In the genomic region with DNA sequence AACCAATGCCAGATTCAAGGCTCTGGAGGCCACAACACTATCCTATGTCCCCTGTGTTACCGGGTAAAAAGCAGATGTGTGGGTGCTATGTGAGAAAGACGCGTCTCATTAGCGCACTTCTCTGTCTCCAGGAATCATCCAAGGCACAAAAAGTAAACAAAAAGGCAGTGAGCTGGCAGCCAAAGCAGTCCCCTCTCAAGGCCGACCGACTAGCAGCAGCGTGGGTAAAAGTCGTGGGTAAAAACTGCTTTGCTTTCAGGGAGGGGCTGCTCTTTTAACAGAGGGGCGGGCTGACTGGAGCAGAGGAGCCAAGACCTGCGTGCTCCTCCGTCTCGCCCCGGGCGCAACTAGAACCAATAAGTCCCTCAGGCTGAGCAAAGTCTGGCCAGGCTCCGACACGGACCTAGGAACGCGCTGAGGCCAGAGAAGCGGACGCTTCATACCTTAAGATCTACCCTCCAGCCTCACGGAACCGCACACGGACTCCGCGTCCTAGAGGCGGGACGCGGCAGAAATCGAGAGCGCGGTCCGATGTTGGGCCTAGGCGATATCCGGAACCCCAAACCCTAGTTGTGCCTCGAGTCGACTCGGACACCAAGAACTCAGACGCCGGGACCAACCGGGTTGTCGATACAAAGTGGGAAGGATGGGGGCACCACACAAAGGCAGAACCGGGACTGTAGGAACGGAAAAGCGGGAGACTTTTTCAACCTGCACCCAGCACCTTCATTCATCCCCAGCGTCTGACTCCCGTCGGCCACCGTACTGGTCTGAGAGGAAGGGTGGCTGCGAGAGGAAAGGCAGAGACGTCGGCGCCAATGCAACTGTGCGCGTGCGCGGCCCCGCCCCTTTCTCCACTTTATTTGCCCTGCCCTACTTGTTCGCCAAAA, we compare ENCODE assay signal across 8 cellular contexts. TPM values are rescaled to one million over a fixed set of nuclear protein-coding genes. Genes with fewer than 3 reads are reported as not detected.
DNase-seq lines count a peak whose midpoint lies in the region; ATAC-seq and TF ChIP-seq lines count a peak whose summit lies in the region.

A gene with protein sequence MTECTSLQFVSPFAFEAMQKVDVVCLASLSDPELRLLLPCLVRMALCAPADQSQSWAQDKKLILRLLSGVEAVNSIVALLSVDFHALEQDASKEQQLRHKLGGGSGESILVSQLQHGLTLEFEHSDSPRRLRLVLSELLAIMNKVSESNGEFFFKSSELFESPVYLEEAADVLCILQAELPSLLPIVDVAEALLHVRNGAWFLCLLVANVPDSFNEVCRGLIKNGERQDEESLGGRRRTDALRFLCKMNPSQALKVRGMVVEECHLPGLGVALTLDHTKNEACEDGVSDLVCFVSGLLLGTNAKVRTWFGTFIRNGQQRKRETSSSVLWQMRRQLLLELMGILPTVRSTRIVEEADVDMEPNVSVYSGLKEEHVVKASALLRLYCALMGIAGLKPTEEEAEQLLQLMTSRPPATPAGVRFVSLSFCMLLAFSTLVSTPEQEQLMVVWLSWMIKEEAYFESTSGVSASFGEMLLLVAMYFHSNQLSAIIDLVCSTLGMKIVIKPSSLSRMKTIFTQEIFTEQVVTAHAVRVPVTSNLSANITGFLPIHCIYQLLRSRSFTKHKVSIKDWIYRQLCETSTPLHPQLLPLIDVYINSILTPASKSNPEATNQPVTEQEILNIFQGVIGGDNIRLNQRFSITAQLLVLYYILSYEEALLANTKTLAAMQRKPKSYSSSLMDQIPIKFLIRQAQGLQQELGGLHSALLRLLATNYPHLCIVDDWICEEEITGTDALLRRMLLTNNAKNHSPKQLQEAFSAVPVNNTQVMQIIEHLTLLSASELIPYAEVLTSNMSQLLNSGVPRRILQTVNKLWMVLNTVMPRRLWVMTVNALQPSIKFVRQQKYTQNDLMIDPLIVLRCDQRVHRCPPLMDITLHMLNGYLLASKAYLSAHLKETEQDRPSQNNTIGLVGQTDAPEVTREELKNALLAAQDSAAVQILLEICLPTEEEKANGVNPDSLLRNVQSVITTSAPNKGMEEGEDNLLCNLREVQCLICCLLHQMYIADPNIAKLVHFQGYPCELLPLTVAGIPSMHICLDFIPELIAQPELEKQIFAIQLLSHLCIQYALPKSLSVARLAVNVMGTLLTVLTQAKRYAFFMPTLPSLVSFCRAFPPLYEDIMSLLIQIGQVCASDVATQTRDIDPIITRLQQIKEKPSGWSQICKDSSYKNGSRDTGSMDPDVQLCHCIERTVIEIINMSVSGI (minus strand): TSS at position 772 of the 890 bp plus-strand sequence. CDS start 1,338 bp downstream, outside the sequence.

- peak within 1 kb of the TSS; percentile 79 for H3K4me2 ChIP-seq in mesenchymal stem cell (ENCODE audit: low read length, poor library complexity, severe bottlenecking)

- peak within 1 kb of the TSS; percentile 89 for H4K8ac ChIP-seq in mesenchymal stem cell (ENCODE audit: low read length)

- H3K79me1 ChIP-seq in mesenchymal stem cell (replicated peaks; ENCODE audit: low read length, poor library complexity, severe bottlenecking) = peaks cover 6% of the 10 kb centered on the region

- no peak within 1 kb of the TSS for H2BK12ac ChIP-seq in mesenchymal stem cell (ENCODE audit: low read length in 2 of 2)

- peak within 1 kb of the TSS; percentile 70 for H2AK5ac ChIP-seq in mesenchymal stem cell (ENCODE audit: low read length, severe bottlenecking)

- peak within 1 kb of the TSS; percentile 84 for H3K4me3 ChIP-seq in CD4-positive, CD25-positive, alpha-beta regulatory T cell (ENCODE audit: low read depth, low read length)
- peak within 1 kb of the TSS; percentile 69 to 87 for H3K4me3 ChIP-seq in mesenchymal stem cell (ENCODE audit: insufficient read depth in 1 of 2, low read depth in 1 of 2, low read length in 2 of 2)

- H2BK15ac ChIP-seq in mesenchymal stem cell (ENCODE audit: low read depth, poor library complexity, severe bottlenecking) = no peak within 1 kb of the TSS

- H3K27ac ChIP-seq in CD4-positive, CD25-positive, alpha-beta regulatory T cell (ENCODE audit: insufficient read depth, low read length, poor library complexity, severe bottlenecking) = peak within 1 kb of the TSS; percentile 84
- H3K27ac ChIP-seq in mesenchymal stem cell (ENCODE audit: low read length, poor library complexity, severe bottlenecking) = peak within 1 kb of the TSS; percentile 91

- DNase-seq in CD4-positive, CD25-positive, alpha-beta regulatory T cell = peak; percentile 91 to 96 (median 94)
- DNase-seq in GM20000 (ENCODE audit: low spot score) (peak; percentile 92), HT-29 (ENCODE audit: low spot score) (peak; percentile 95), mesenchymal stem cell (peak; percentile 96)
- DNase-seq in NK-92 treated with Interleukin-12 subunit alpha and Interleukin-12 subunit beta, amount 100 ng/mL, for 24 hours (lab: John Stamatoyannopoulos, UW) = peak; percentile 86
- DNase-seq in activated CD8-positive, alpha-beta memory T cell treated with anti-CD3 and anti-CD28 coated beads for 24 hours = peak; percentile 98
- peak; percentile 93 to 95 (median 94) for DNase-seq in effector memory CD8-positive, alpha-beta T cell
- peak; percentile 87 for DNase-seq in stimulated activated CD8-positive, alpha-beta memory T cell treated with anti-CD3 and anti-CD28 coated beads, Interleukin-12 subunit alpha, Interleukin-12 subunit beta, amount 100 ng/mL, for 24 hours (ENCODE audit: extremely low read depth)

- H3K36me3 ChIP-seq in CD4-positive, CD25-positive, alpha-beta regulatory T cell (ENCODE audit: control insufficient read depth, insufficient read depth, low read length) = no peaks in the 10 kb centered on the region
- H3K36me3 ChIP-seq in mesenchymal stem cell (ENCODE audit: control insufficient read depth in 1 of 2, insufficient read depth in 2 of 2, low read depth in 1 of 2, low read length in 2 of 2) = peaks cover 3 to 13% of the 10 kb centered on the region in 2 experiments

- H3K4ac ChIP-seq in mesenchymal stem cell (ENCODE audit: low read depth in 1 of 2, low read length in 2 of 2) = peak within 1 kb of the TSS; percentile 31 to 58

- H3K9ac ChIP-seq in mesenchymal stem cell (ENCODE audit: low read length) = peak within 1 kb of the TSS; percentile 98

- peaks cover 8% of the 10 kb centered on the region for H3K27me3 Mint-ChIP-seq in CD4-positive, CD25-positive, alpha-beta regulatory T cell
- no peaks in the 10 kb centered on the region for H3K27me3 Mint-ChIP-seq in effector memory CD8-positive, alpha-beta T cell

- H2BK120ac ChIP-seq in mesenchymal stem cell (ENCODE audit: low read depth, low read length) = peak within 1 kb of the TSS; percentile 71

- TF ChIP-seq CTCF in GM20000 (IDR thresholded peaks at IDR 0.05; ENCODE audit: extremely low read depth, missing control alignments) = no peak

- H3K9me3 ChIP-seq in CD4-positive, CD25-positive, alpha-beta regulatory T cell (ENCODE audit: control insufficient read depth in 2 of 2, low read length in 2 of 2) = no peaks in the 10 kb centered on the region
- no peaks in the 10 kb centered on the region for H3K9me3 ChIP-seq in mesenchymal stem cell (ENCODE audit: control insufficient read depth, low read length)

- WGBS in mesenchymal stem cell = under 1% methylated on average over 51 of the region's 58 CpGs

- no peak within 1 kb of the TSS for H3K23ac ChIP-seq in mesenchymal stem cell (ENCODE audit: low read length in 2 of 2)

- peak within 1 kb of the TSS; percentile 81 for H2AFZ ChIP-seq in mesenchymal stem cell (ENCODE audit: low read depth, low read length)

- H3K18ac ChIP-seq in mesenchymal stem cell (ENCODE audit: low read depth in 1 of 2, low read length in 2 of 2) = peak within 1 kb of the TSS; percentile 50 to 90

- H3K9me3 Mint-ChIP-seq in CD4-positive, CD25-positive, alpha-beta regulatory T cell = peaks cover 0 to 7% (median 0%) of the 10 kb centered on the region in 7 donors
- peaks cover 0 to 2% of the 10 kb centered on the region in 2 donors for H3K9me3 Mint-ChIP-seq in effector memory CD8-positive, alpha-beta T cell

- H2BK5ac ChIP-seq in mesenchymal stem cell (ENCODE audit: low read depth, low read length, poor library complexity, severe bottlenecking) = no peak within 1 kb of the TSS

- H3K36me3 Mint-ChIP-seq in CD4-positive, CD25-positive, alpha-beta regulatory T cell = peaks cover 4% of the 10 kb centered on the region
- H3K36me3 Mint-ChIP-seq in effector memory CD8-positive, alpha-beta T cell (ENCODE audit: insufficient read depth) = peaks cover 47% of the 10 kb centered on the region

- peaks cover 13% of the 10 kb centered on the region for H3K4me1 ChIP-seq in CD4-positive, CD25-positive, alpha-beta regulatory T cell (ENCODE audit: control insufficient read depth, insufficient read depth, low read length, poor library complexity, severe bottlenecking)
- peaks cover 2% of the 10 kb centered on the region for H3K4me1 ChIP-seq in mesenchymal stem cell (ENCODE audit: control insufficient read depth, insufficient read depth, low read depth, low read length)

- peak within 1 kb of the TSS; percentile 73 for H4K91ac ChIP-seq in mesenchymal stem cell (ENCODE audit: low read length)

- peak within 1 kb of the TSS; percentile 90 to 97 (median 92) for H3K4me3 Mint-ChIP-seq in CD4-positive, CD25-positive, alpha-beta regulatory T cell
- H3K4me3 Mint-ChIP-seq in effector memory CD8-positive, alpha-beta T cell = peak within 1 kb of the TSS; percentile 88 to 89

- H3K4me1 Mint-ChIP-seq in CD4-positive, CD25-positive, alpha-beta regulatory T cell = peaks cover 5 to 30% (median 20%) of the 10 kb centered on the region in 4 donors
- peaks cover 16 to 18% of the 10 kb centered on the region in 2 donors for H3K4me1 Mint-ChIP-seq in effector memory CD8-positive, alpha-beta T cell (ENCODE audit: low read depth in 2 of 2)

- peak; percentile 88 to 89 for ATAC-seq in CD4-positive, CD25-positive, alpha-beta regulatory T cell (ENCODE audit: low read depth in 2 of 2)
- peak; percentile 88 for ATAC-seq in effector memory CD8-positive, alpha-beta T cell (replicated peaks)

- H3K27ac Mint-ChIP-seq in CD4-positive, CD25-positive, alpha-beta regulatory T cell = peak within 1 kb of the TSS; percentile 97 to 99 (median 98)
- H3K27ac Mint-ChIP-seq in effector memory CD8-positive, alpha-beta T cell = peak within 1 kb of the TSS; percentile 96 to 97

- peak within 1 kb of the TSS in 1 of 2 experiments; percentile 45 for H3K14ac ChIP-seq in mesenchymal stem cell (ENCODE audit: low read length in 2 of 2)

- H3K27me3 ChIP-seq in CD4-positive, CD25-positive, alpha-beta regulatory T cell (ENCODE audit: control insufficient read depth, insufficient read depth, low read length) = no peaks in the 10 kb centered on the region
- no peaks in the 10 kb centered on the region for H3K27me3 ChIP-seq in mesenchymal stem cell (ENCODE audit: control insufficient read depth in 1 of 2, insufficient read depth in 1 of 2, low read length in 2 of 2)

RNA-seq across cellular contexts. Expression of the gene that starts here (rescaled TPM):
- 10.3 TPM for total RNA-seq in CD4-positive, CD25-positive, alpha-beta regulatory T cell
- polyA plus RNA-seq in CD4-positive, CD25-positive, alpha-beta regulatory T cell = 1 to 10 TPM; 3.3 to 4.5 (median 4.3) TPM
- 4.7 and 5.3 TPM in 2 replicates for total RNA-seq in HT-29 (2014; rRNA removed; shearing (Covaris generic))
- 4.1 TPM for polyA plus RNA-seq in mesenchymal stem cell (2013, experiment 1 of 2)
- polyA plus RNA-seq in mesenchymal stem cell (2013, experiment 2 of 2) = 4.2 TPM

Comparison
In these comparisons a context has a peak if more than half of its experiments do, and no peak if none do; other contexts are left out.
1. Peak in every context shown above with its lines: DNase-seq, ATAC-seq, H3K4me3 ChIP-seq and H3K27ac ChIP-seq.